Comparison of ENCODE assay signal across 6 cellular contexts in genomic region chr6:4189249-4189648, GRCh38.
"Had no signal": no experiment of that assay in that cellular context is flagged by ENCODE, and none has a peak within 500 bp of the region (broad histone marks: within the 10 kb centered on the region; RNA-seq: fewer than 3 reads in every experiment).

No MANE protein-coding gene starts in this region.

- DNase-seq: GOT3, H7, IMR-90, KBM-7 had no signal

- H3K36me3 ChIP-seq: HAP-1 had no signal

- H3K9me3 ChIP-seq: HAP-1 had no signal

- H3K4me3 ChIP-seq: HAP-1 had no signal

- H3K4me1 ChIP-seq: HAP-1 had no signal

- ATAC-seq: HCT116 had no signal
